In genomic region chr11:109291553-109291952, GRCh38 we compare ENCODE assay signal across 18 cellular contexts.
"Had no signal": no experiment of that assay in that cellular context is flagged by ENCODE, and none has a peak within 500 bp of the region (broad histone marks: within the 10 kb centered on the region; RNA-seq: fewer than 3 reads in every experiment).

No MANE protein-coding gene starts in this region.

- FAIRE-seq: K562 had no signal

- H3K4me3 ChIP-seq: K562 had no signal

- DNase-seq: NCI-H1092, NCI-H1105 treated with DMSO at 0.1 percent for 48 hours, NCI-H1417 treated with DMSO at 0.1 percent for 48 hours, NCI-H146, NCI-H1694 treated with DMSO at 0.1 percent for 48 hours, NCI-H1930, NCI-H2081, NCI-H2107, NCI-H2227 treated with DMSO at 0.1 percent for 48 hours, NCI-H524, NCI-H526 treated with DMSO at 0.1 percent for 48 hours, NCI-H748 treated with DMSO at 0.1 percent for 48 hours, PC-3, SHP77, SK-N-SH, T-cell had no signal

- ATAC-seq: K562, Panc1, PC-3, T-cell had no signal
